In the genomic region with DNA sequence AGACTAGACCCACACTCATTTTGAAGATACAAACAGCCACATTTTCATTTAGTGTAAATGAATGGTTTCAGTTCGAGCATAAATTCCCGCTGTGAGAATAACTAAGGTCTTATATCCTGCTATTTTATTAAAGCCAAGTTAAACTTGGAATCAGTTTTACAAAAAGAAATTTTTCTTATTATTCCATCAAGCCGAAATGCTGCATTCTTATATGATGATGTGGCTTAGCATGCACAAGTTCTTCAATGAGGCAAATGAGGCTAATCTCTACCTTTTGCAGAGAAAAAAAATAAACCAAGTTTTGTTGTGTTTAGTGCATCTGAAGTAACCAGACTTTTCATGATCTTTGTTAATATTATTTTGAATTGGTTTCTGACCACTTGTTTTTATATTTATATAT, we compare ENCODE assay signal across 14 cellular contexts.
"Had no signal": no experiment of that assay in that cellular context is flagged by ENCODE, and none has a peak within 500 bp of the region (broad histone marks: within the 10 kb centered on the region; RNA-seq: fewer than 3 reads in every experiment).

No MANE protein-coding gene starts in this region.

- H3K27ac ChIP-seq: left ventricle myocardium inferior, thoracic aorta, upper lobe of right lung had no signal

- ATAC-seq: activated CD8-positive, alpha-beta T cell treated with anti-CD3 and anti-CD28 coated beads for 36 hours; activated naive CD4-positive, alpha-beta T cell treated with anti-CD3 and anti-CD28 coated beads, Interleukin-2, amount 50 U/mL, for 72 hours; activated T-cell treated with anti-CD3 and anti-CD28 coated beads, Interleukin-2, amount 50 U/mL, for 4 hours; esophagus mucosa; natural killer cell treated with Interleukin-12 subunit alpha and Interleukin-12 subunit beta and Interleukin-15 and Interleukin-18, amount 100 ng/mL, for 72 hours; stimulated activated effector memory CD8-positive, alpha-beta T cell treated with anti-CD3 and anti-CD28 coated beads, Interleukin-12 subunit alpha, Interleukin-12 subunit beta, amount 100 ng/mL, for 72 hours; upper lobe of right lung had no signal

- H3K9me3 ChIP-seq: left ventricle myocardium inferior, thoracic aorta, upper lobe of right lung had no signal

- DNase-seq: activated B cell treated with CpG ODN at 0.5 μM for 24 hours; activated CD4-positive, alpha-beta T cell treated with anti-CD3 and anti-CD28 coated beads for 48 hours; activated CD8-positive, alpha-beta T cell treated with anti-CD3 and anti-CD28 coated beads for 36 hours; activated effector memory CD4-positive, alpha-beta T cell treated with Interleukin-2 at 50 U/mL for 16 hours; activated T-cell treated with anti-CD3 and anti-CD28 coated beads, Interleukin-2, amount 50 U/mL, for 4 hours; hippocampal formation; kidney; left ventricle myocardium inferior; upper lobe of right lung had no signal

- H3K4me3 ChIP-seq: left ventricle myocardium inferior, thoracic aorta, upper lobe of right lung had no signal

- H3K4me1 ChIP-seq: left ventricle myocardium inferior, upper lobe of right lung had no signal

- H3K36me3 ChIP-seq: left ventricle myocardium inferior, thoracic aorta, upper lobe of right lung had no signal

- H3K27me3 ChIP-seq: upper lobe of right lung had no signal
